Comparison of ENCODE assay signal across 17 cellular contexts in genomic region chr12:77113971-77114370, GRCh38.
"Had no signal": no experiment of that assay in that cellular context is flagged by ENCODE, and none has a peak within 500 bp of the region (broad histone marks: within the 10 kb centered on the region; RNA-seq: fewer than 3 reads in every experiment).

No MANE protein-coding gene starts in this region.

- H3K36me3 Mint-ChIP-seq: stimulated activated effector memory CD8-positive, alpha-beta T cell treated with anti-CD3 and anti-CD28 coated beads, Interleukin-12 subunit alpha, Interleukin-12 subunit beta, amount 100 ng/mL, for 72 hours had no signal

- H3K9me3 ChIP-seq: right atrium auricular region, tibial artery, uterus had no signal

- H3K9ac ChIP-seq: parathyroid adenoma had no signal

- H3K4me1 ChIP-seq: parathyroid adenoma, right atrium auricular region, tibial artery, uterus had no signal

- H3K4me3 Mint-ChIP-seq: activated CD8-positive, alpha-beta T cell treated with anti-CD3 and anti-CD28 coated beads, Interleukin-2, amount 10 ng/mL, durations not matched to agents 7 days and 5 days; stimulated activated effector memory CD8-positive, alpha-beta T cell treated with anti-CD3 and anti-CD28 coated beads, Interleukin-12 subunit alpha, Interleukin-12 subunit beta, amount 100 ng/mL, for 72 hours had no signal

- H3K27ac Mint-ChIP-seq: activated CD8-positive, alpha-beta T cell treated with anti-CD3 and anti-CD28 coated beads, Interleukin-2, amount 10 ng/mL, durations not matched to agents 7 days and 5 days; stimulated activated effector memory CD8-positive, alpha-beta T cell treated with anti-CD3 and anti-CD28 coated beads, Interleukin-12 subunit alpha, Interleukin-12 subunit beta, amount 100 ng/mL, for 72 hours had no signal

- H3K27ac ChIP-seq: coronary artery, epithelial cell of prostate, parathyroid adenoma, right atrium auricular region, tibial artery, uterus had no signal

- H3K36me3 ChIP-seq: right atrium auricular region, tibial artery, uterus had no signal

- ATAC-seq: activated CD8-positive, alpha-beta T cell treated with anti-CD3 and anti-CD28 coated beads, Interleukin-2, amount 10 ng/mL, durations not matched to agents 7 days and 5 days; stimulated activated effector memory CD8-positive, alpha-beta T cell treated with anti-CD3 and anti-CD28 coated beads, Interleukin-12 subunit alpha, Interleukin-12 subunit beta, amount 100 ng/mL, for 72 hours had no signal

- H3K4me3 ChIP-seq: coronary artery, right atrium auricular region, smooth muscle cell, tibial artery, uterus had no signal

- DNase-seq: activated CD4-positive, alpha-beta T cell treated with anti-CD3 and anti-CD28 coated beads for 48 hours; activated CD8-positive, alpha-beta memory T cell treated with anti-CD3 and anti-CD28 coated beads, Interleukin-2, amount 50 U/mL, for 48 hours; activated CD8-positive, alpha-beta T cell treated with anti-CD3 and anti-CD28 coated beads, Interleukin-2, amount 10 ng/mL, durations not matched to agents 7 days and 5 days; activated naive CD4-positive, alpha-beta T cell; central memory CD4-positive, alpha-beta T cell; effector memory CD4-positive, alpha-beta T cell; hippocampal formation; kidney glomerular epithelial cell; midbrain; tibial artery; uterus had no signal

- H3K27me3 ChIP-seq: right atrium auricular region, tibial artery, uterus had no signal

- H3K4me2 ChIP-seq: smooth muscle cell had no signal

- H3K4me1 Mint-ChIP-seq: stimulated activated effector memory CD8-positive, alpha-beta T cell treated with anti-CD3 and anti-CD28 coated beads, Interleukin-12 subunit alpha, Interleukin-12 subunit beta, amount 100 ng/mL, for 72 hours had no signal

- H2AFZ ChIP-seq: parathyroid adenoma had no signal
